8 cellular contexts compared by ENCODE assay signal in genomic region chr3:185824051-185824466, GRCh38. TPM values are rescaled to one million over a fixed set of nuclear protein-coding genes. Genes with fewer than 3 reads are reported as not detected.
A peak's percentile ranks its signal among the peaks of the same experiment; 100 is the strongest.
DNase-seq lines count a peak whose midpoint lies in the region; ATAC-seq and TF ChIP-seq lines count a peak whose summit lies in the region.

No MANE protein-coding gene starts in this region.

- peak overlapping the region; percentile 83 to 88 for H3K4me3 ChIP-seq in foreskin fibroblast (ENCODE audit: low read depth in 1 of 2, low read length in 2 of 2)
- peak overlapping the region; percentile 74 for H3K4me3 ChIP-seq in parathyroid adenoma (ENCODE audit: low read depth, low read length)

- CTCF ChIA-PET in activated B cell treated with CpG ODN at 0.5 μM for 24 hours (lab: Charles Lee) = no interaction called here

- no peak overlapping the region for H3K27ac ChIP-seq in parathyroid adenoma

- H3K36me3 ChIP-seq in parathyroid adenoma (ENCODE audit: control insufficient read depth, insufficient read depth, low read length) = no peaks in the 10 kb centered on the region

- peak overlapping the region; percentile 35 for H3K9ac ChIP-seq in parathyroid adenoma

- no peaks in the 10 kb centered on the region for H3K9me3 Mint-ChIP-seq in activated B cell treated with CpG ODN at 0.5 μM for 24 hours

- peaks cover 4% of the 10 kb centered on the region for H3K79me2 ChIP-seq in parathyroid adenoma

- peak; percentile 20 for DNase-seq in activated T-cell treated with anti-CD3 and anti-CD28 coated beads, Interleukin-2, amount 50 U/mL, for 1 hour
- no peak for DNase-seq in activated T-cell treated with anti-CD3 and anti-CD28 coated beads, Interleukin-2, amount 50 U/mL, for 48 hours
- DNase-seq in activated B cell treated with CpG ODN at 0.5 μM for 24 hours (peak; percentile 21), foreskin fibroblast (no peak), NCI-H1092 (lab: John Stamatoyannopoulos, UW) (no peak)
- DNase-seq in stimulated activated CD4-positive, alpha-beta T cell treated with anti-CD3 and anti-CD28 coated beads, Interleukin-4, amount 100 ng/mL, for 4 hours = no peak

- no peak overlapping the region for H3K27ac Mint-ChIP-seq in activated B cell treated with CpG ODN at 0.5 μM for 24 hours

- intact Hi-C loops in activated B cell treated with CpG ODN at 0.5 μM for 24 hours (cut with micrococcal nuclease) = loop anchor here (5.0 kb wide), 1 partner anchor 113 kb away; the partner anchor contains the start of gene TRA2B

- H3K4me2 ChIP-seq in parathyroid adenoma (ENCODE audit: low read length) = peak overlapping the region; percentile 90

- no peaks in the 10 kb centered on the region for H3K9me3 ChIP-seq in parathyroid adenoma (ENCODE audit: control insufficient read depth, low read length)

- H3K27me3 ChIP-seq in parathyroid adenoma (ENCODE audit: control insufficient read depth, insufficient read depth, low read length) = no peaks in the 10 kb centered on the region

- H3K36me3 Mint-ChIP-seq in activated B cell treated with CpG ODN at 0.5 μM for 24 hours (ENCODE audit: low read depth) = no peaks in the 10 kb centered on the region

- TF ChIP-seq CTCF in activated B cell treated with CpG ODN at 0.5 μM for 24 hours (IDR thresholded peaks at IDR 0.05) = no peak
- TF ChIP-seq CTCF in foreskin fibroblast (IDR thresholded peaks at IDR 0.05; ENCODE audit: low read depth, low read length) = no peak
- no peak for TF ChIP-seq CTCF in parathyroid adenoma (IDR thresholded peaks at IDR 0.05)

- H3K4me1 ChIP-seq in parathyroid adenoma = no peaks in the 10 kb centered on the region

- no peak for ATAC-seq in activated B cell treated with CpG ODN at 0.5 μM for 24 hours (ENCODE audit: low read depth)
- ATAC-seq in HG02610 (IDR thresholded peaks at IDR 0.05; ENCODE audit: unreplicated experiment) = no peak

- POLR2A ChIA-PET in activated B cell treated with CpG ODN at 0.5 μM for 24 hours (lab: Charles Lee) = no interaction called here

- H3K4me3 Mint-ChIP-seq in activated B cell treated with CpG ODN at 0.5 μM for 24 hours = peak overlapping the region; percentile 81

- H2AFZ ChIP-seq in parathyroid adenoma = peak overlapping the region; percentile 95

- peaks cover 48% of the 10 kb centered on the region for H3K27me3 Mint-ChIP-seq in activated B cell treated with CpG ODN at 0.5 μM for 24 hours

- peaks cover 16% of the 10 kb centered on the region for H3K4me1 Mint-ChIP-seq in activated B cell treated with CpG ODN at 0.5 μM for 24 hours

RNA-seq across cellular contexts. Expression of gene IGF2BP2, which starts 0.8 kb away (rescaled TPM):
- total RNA-seq in activated B cell treated with CpG ODN at 0.5 μM for 24 hours = 0.51 and 0.69 TPM in 2 replicates

Comparison
In these comparisons a context has a peak if more than half of its experiments do, and no peak if none do; other contexts are left out.
1. DNase-seq: peak in activated T-cell treated with anti-CD3 and anti-CD28 coated beads, Interleukin-2, amount 50 U/mL, for 1 hour (single experiment) and activated B cell treated with CpG ODN at 0.5 μM for 24 hours (single experiment); none in activated T-cell treated with anti-CD3 and anti-CD28 coated beads, Interleukin-2, amount 50 U/mL, for 48 hours (0 of 2), foreskin fibroblast (0 of 2), stimulated activated CD4-positive, alpha-beta T cell treated with anti-CD3 and anti-CD28 coated beads, Interleukin-4, amount 100 ng/mL, for 4 hours (0 of 2) and NCI-H1092 (single experiment).